In genomic region chr18:61605376-61606067, GRCh38 we compare ENCODE assay signal across 14 cellular contexts.
A peak's percentile ranks its signal among the peaks of the same experiment; 100 is the strongest.
DNase-seq lines count a peak whose midpoint lies in the region; ATAC-seq and TF ChIP-seq lines count a peak whose summit lies in the region.
"Had no signal": no experiment of that assay in that cellular context is flagged by ENCODE, and none has a peak within 500 bp of the region (broad histone marks: within the 10 kb centered on the region; RNA-seq: fewer than 3 reads in every experiment).

No MANE protein-coding gene starts in this region.

- H3K4me3 ChIP-seq in coronary artery (peak overlapping the region; percentile 46), left lung (no peak overlapping the region), upper lobe of left lung (peak overlapping the region in 1 of 4 donors; percentile 11)

- H3K36me3 ChIP-seq in left lung, result no peaks in the 10 kb centered on the region
- H3K36me3 ChIP-seq in upper lobe of left lung, result no peaks in the 10 kb centered on the region
- H3K36me3 ChIP-seq: esophagus squamous epithelium had no signal

- ATAC-seq in left lung (no peak), upper lobe of left lung (ENCODE audit: low FRiP score in 2 of 2) (no peak)
- ATAC-seq: activated naive CD8-positive, alpha-beta T cell treated with anti-CD3 and anti-CD28 coated beads, Interleukin-2, amount 50 U/mL, for 24 hours had no signal

- H3K27me3 ChIP-seq in left lung (peaks cover 0 to 9% of the 10 kb centered on the region in 2 donors), upper lobe of left lung (no peaks in the 10 kb centered on the region)
- H3K27me3 ChIP-seq: esophagus squamous epithelium had no signal

- intact Hi-C loops in left lung (cut with DNase I), result no loop called here

- TF ChIP-seq EP300 in upper lobe of left lung (IDR thresholded peaks at IDR 0.05), result no peak

- H3K27ac ChIP-seq in coronary artery (peak overlapping the region in 1 of 2 donors; percentile 76), left lung (peak overlapping the region; percentile 73 to 74), upper lobe of left lung (peak overlapping the region in 3 of 4 donors; percentile 65 to 87 (median 78))
- H3K27ac ChIP-seq: 22Rv1 had no signal

- WGBS in upper lobe of left lung, 2 donors, result 46 to 68% methylated on average over 3 of the region's 3 CpGs

- no peak for TF ChIP-seq POLR2A in upper lobe of left lung (IDR thresholded peaks at IDR 0.05)

- peak; percentile 36 for DNase-seq in DMS 273 (lab: John Stamatoyannopoulos, UW; ENCODE audit: unreplicated experiment)
- DNase-seq in DMS 273 treated with DMSO at 0.1 percent for 48 hours (lab: John Stamatoyannopoulos, UW), result no peak
- no peak for DNase-seq in coronary artery (ENCODE audit: low spot score)
- DNase-seq in left lung, result no peak
- no peak for DNase-seq in upper lobe of left lung
- DNase-seq in NCI-H748 treated with DMSO at 0.1 percent for 48 hours (lab: John Stamatoyannopoulos, UW), result no peak
- no peak for DNase-seq in GOT3 (lab: John Stamatoyannopoulos, UW)
- DNase-seq in NCI-H2227 treated with DMSO at 0.1 percent for 48 hours (lab: John Stamatoyannopoulos, UW), result no peak
- DNase-seq: activated naive CD8-positive, alpha-beta T cell treated with anti-CD3 and anti-CD28 coated beads, Interleukin-2, amount 50 U/mL, for 24 hours; DMS79; esophagus squamous epithelium; midbrain; NK-92 treated with Interleukin-12 subunit alpha and Interleukin-12 subunit beta, amount 100 ng/mL, for 24 hours had no signal

- TF ChIP-seq CTCF in coronary artery (IDR thresholded peaks at IDR 0.05) (no peak), left lung (IDR thresholded peaks at IDR 0.05) (no peak), upper lobe of left lung (IDR thresholded peaks at IDR 0.05) (no peak)

- H3K4me1 ChIP-seq in left lung (peaks cover 8 to 17% of the 10 kb centered on the region in 2 donors), upper lobe of left lung (peaks cover 12 to 32% (median 26%) of the 10 kb centered on the region in 4 donors)

- no peaks in the 10 kb centered on the region for H3K9me3 ChIP-seq in left lung
- no peaks in the 10 kb centered on the region for H3K9me3 ChIP-seq in upper lobe of left lung
- H3K9me3 ChIP-seq: esophagus squamous epithelium had no signal
